ENCODE assay signal across 11 cellular contexts in genomic region chr6:19697744-19698290, GRCh38.
A peak's percentile ranks its signal among the peaks of the same experiment; 100 is the strongest.
DNase-seq lines count a peak whose midpoint lies in the region; TF ChIP-seq lines count a peak whose summit lies in the region.
"Had no signal": no experiment of that assay in that cellular context is flagged by ENCODE, and none has a peak within 500 bp of the region (broad histone marks: within the 10 kb centered on the region; RNA-seq: fewer than 3 reads in every experiment).

No MANE protein-coding gene starts in this region.

- POLR2A ChIA-PET in MCF 10A (lab: Yijun Ruan, JAX) (no interaction called here), HEK293T (lab: Yijun Ruan, JAX) (no interaction called here)

- no peak for TF ChIP-seq POLR2A in breast epithelium (IDR thresholded peaks at IDR 0.05)

- no peak overlapping the region for H3K4me3 Mint-ChIP-seq in MCF 10A (ENCODE audit: unreplicated experiment)
- H3K4me3 Mint-ChIP-seq: activated naive CD8-positive, alpha-beta T cell had no signal

- BruUV-seq in MCF 10A (replicated peaks; lab: Mats Ljungman, UMichigan) = no TSS peak

- H3K36me3 ChIP-seq in breast epithelium = peaks cover 4% of the 10 kb centered on the region
- H3K36me3 ChIP-seq: spleen had no signal

- intact Hi-C loops in MCF 10A (cut with micrococcal nuclease) = no loop called here
- intact Hi-C loops in breast epithelium (cut with DNase I; ENCODE audit: low total_unique reads) = no loop called here

- H3K27me3 Mint-ChIP-seq in MCF 10A (ENCODE audit: insufficient read depth, unreplicated experiment) = peaks cover 42% of the 10 kb centered on the region

- H3K27me3 ChIP-seq in breast epithelium = no peaks in the 10 kb centered on the region

- CTCF ChIA-PET in MCF 10A (lab: Yijun Ruan, JAX) = no interaction called here
- CTCF ChIA-PET in HEK293T (lab: Yijun Ruan, JAX) = no interaction called here

- no peak overlapping the region for H3K4me3 ChIP-seq in breast epithelium
- H3K4me3 ChIP-seq: spleen had no signal

- no peaks in the 10 kb centered on the region for H3K36me3 Mint-ChIP-seq in MCF 10A (ENCODE audit: insufficient read depth, unreplicated experiment)
- H3K36me3 Mint-ChIP-seq: activated naive CD8-positive, alpha-beta T cell had no signal

- no peaks in the 10 kb centered on the region for H3K9me3 Mint-ChIP-seq in MCF 10A (ENCODE audit: unreplicated experiment)

- DNase-seq in MCF 10A (ENCODE audit: unreplicated experiment) (peak; percentile 57), breast epithelium (ENCODE audit: low spot score in 2 of 2) (no peak), RKO (ENCODE audit: low spot score) (peak; percentile 52), fibroblast of gingiva (ENCODE audit: low read depth) (peak; percentile 35), stromal cell of bone marrow (ENCODE audit: low read depth) (peak; percentile 82), HK-2 (ENCODE audit: unreplicated experiment) (no peak), HEK293T (ENCODE audit: extremely low spot score) (no peak)
- DNase-seq in activated CD4-positive, CD25-positive, alpha-beta regulatory T cell (lab: John Stamatoyannopoulos, UW) = no peak
- DNase-seq: left ventricle myocardium superior, spleen had no signal

- H3K4me1 Mint-ChIP-seq in MCF 10A (ENCODE audit: insufficient read depth, unreplicated experiment) = no peaks in the 10 kb centered on the region

- H3K27ac ChIP-seq in breast epithelium = no peak overlapping the region
- H3K27ac ChIP-seq: spleen had no signal

- no peaks in the 10 kb centered on the region for H3K4me1 ChIP-seq in breast epithelium
- H3K4me1 ChIP-seq: spleen had no signal

- no peak overlapping the region for H3K27ac Mint-ChIP-seq in MCF 10A (ENCODE audit: low read depth, unreplicated experiment)
- H3K27ac Mint-ChIP-seq: activated naive CD8-positive, alpha-beta T cell had no signal

- TF ChIP-seq CTCF in MCF 10A (IDR thresholded peaks at IDR 0.05; ENCODE audit: unreplicated experiment) (no peak), breast epithelium (IDR thresholded peaks at IDR 0.05) (no peak)

- H3K9me3 ChIP-seq in breast epithelium = no peaks in the 10 kb centered on the region

TF ChIP-seq in HEK293T, 16 proteins besides CTCF, POLR2A, EP300 and RAD21:
- TF ChIP-seq ELF4 (IDR thresholded peaks at IDR 0.05) (no peak), SP1 (IDR thresholded peaks at IDR 0.05) (no peak), FOXK2 (IDR thresholded peaks at IDR 0.05) (no peak), SUZ12 (IDR thresholded peaks at IDR 0.05) (no peak), ZNF384 (IDR thresholded peaks at IDR 0.05) (no peak), LEF1 (IDR thresholded peaks at IDR 0.05; ENCODE audit: borderline replicate concordance) (no peak), PKNOX1 (IDR thresholded peaks at IDR 0.05) (no peak), NFRKB (IDR thresholded peaks at IDR 0.05) (no peak), FOXM1 (IDR thresholded peaks at IDR 0.05; ENCODE audit: borderline replicate concordance) (no peak), FOXA1 (IDR thresholded peaks at IDR 0.05) (no peak), ARNT (IDR thresholded peaks at IDR 0.05) (no peak), HDGF (IDR thresholded peaks at IDR 0.05; ENCODE audit: borderline replicate concordance) (no peak), CTBP1 (IDR thresholded peaks at IDR 0.05; ENCODE audit: borderline replicate concordance) (no peak), BHLHE40 (IDR thresholded peaks at IDR 0.05; ENCODE audit: borderline replicate concordance) (no peak), TARDBP (IDR thresholded peaks at IDR 0.05) (no peak), L3MBTL2 (conservative IDR thresholded peaks at IDR 0.05) (no peak)

Comparison
In these comparisons a context has a peak if more than half of its experiments do, and no peak if none do; other contexts are left out.
1. DNase-seq: peak in MCF 10A (single experiment), RKO (single experiment), fibroblast of gingiva (single experiment) and stromal cell of bone marrow (single experiment); none in breast epithelium (0 of 2), HK-2 (single experiment), activated CD4-positive, CD25-positive, alpha-beta regulatory T cell (0 of 4) and HEK293T (single experiment).